In genomic region chr4:72970756-72971155, GRCh38 we compare ENCODE assay signal across 11 cellular contexts.
"Had no signal": no experiment of that assay in that cellular context is flagged by ENCODE, and none has a peak within 500 bp of the region (broad histone marks: within the 10 kb centered on the region; RNA-seq: fewer than 3 reads in every experiment).

No MANE protein-coding gene starts in this region.

- H3K36me3 Mint-ChIP-seq: activated CD4-positive, alpha-beta memory T cell treated with anti-CD3 and anti-CD28 coated beads for 36 hours; activated naive CD8-positive, alpha-beta T cell; type B pancreatic cell had no signal

- H3K27me3 Mint-ChIP-seq: type B pancreatic cell had no signal

- H3K36me3 ChIP-seq: breast epithelium, gastroesophageal sphincter had no signal

- DNase-seq: activated CD4-positive, alpha-beta memory T cell treated with anti-CD3 and anti-CD28 coated beads for 36 hours; activated gamma-delta T cell; activated T-cell treated with anti-CD3 and anti-CD28 coated beads, Interleukin-2, amount 50 U/mL, for 48 hours; posterior cingulate gyrus; stimulated activated CD4-positive, alpha-beta T cell treated with anti-CD3 and anti-CD28 coated beads, Interleukin-2, amount 100 ng/mL, for 24 hours; stimulated activated naive CD4-positive, alpha-beta T cell had no signal

- ATAC-seq: gastroesophageal sphincter had no signal

- H3K4me1 ChIP-seq: breast epithelium had no signal

- H3K9me3 Mint-ChIP-seq: activated CD4-positive, alpha-beta memory T cell treated with anti-CD3 and anti-CD28 coated beads for 36 hours; type B pancreatic cell had no signal

- H3K4me3 Mint-ChIP-seq: activated CD4-positive, alpha-beta memory T cell treated with anti-CD3 and anti-CD28 coated beads for 36 hours; activated naive CD8-positive, alpha-beta T cell; type B pancreatic cell had no signal

- H3K9me3 ChIP-seq: breast epithelium, gastroesophageal sphincter had no signal

- H3K4me3 ChIP-seq: breast epithelium, gastroesophageal sphincter had no signal

- FAIRE-seq: endometrium had no signal

- H3K27ac Mint-ChIP-seq: activated CD4-positive, alpha-beta memory T cell treated with anti-CD3 and anti-CD28 coated beads for 36 hours; activated naive CD8-positive, alpha-beta T cell; type B pancreatic cell had no signal

- H3K27me3 ChIP-seq: breast epithelium, gastroesophageal sphincter had no signal

- H3K27ac ChIP-seq: breast epithelium had no signal
